Comparison of ENCODE assay signal across 30 cellular contexts in genomic region chr1:224898937-224899336, GRCh38.
"Had no signal": no experiment of that assay in that cellular context is flagged by ENCODE, and none has a peak within 500 bp of the region (broad histone marks: within the 10 kb centered on the region; RNA-seq: fewer than 3 reads in every experiment).

No MANE protein-coding gene starts in this region.

- H3K27ac ChIP-seq: adrenal gland, ascending aorta, body of pancreas, brain microvascular endothelial cell, breast epithelium, cardiac muscle cell had no signal

- H3K4me1 ChIP-seq: adrenal gland, ascending aorta, body of pancreas, breast epithelium had no signal

- H3K36me3 ChIP-seq: adrenal gland, ascending aorta, brain microvascular endothelial cell, breast epithelium, cardiac muscle cell had no signal

- H3K9me3 ChIP-seq: adrenal gland, ascending aorta, body of pancreas, breast epithelium had no signal

- H3K4me3 ChIP-seq: adrenal gland, ascending aorta, body of pancreas, breast epithelium, cardiac muscle cell had no signal

- DNase-seq: activated effector memory CD4-positive, alpha-beta T cell treated with anti-CD3 and anti-CD28 coated beads, Interleukin-2, amount 50 U/mL, for 16 hours; activated effector memory CD4-positive, alpha-beta T cell treated with Interleukin-2 at 50 U/mL for 16 hours; activated gamma-delta T cell; activated gamma-delta T cell treated with Interleukin-2 at 50 U/mL for 16 hours; activated naive CD4-positive, alpha-beta T cell; activated naive CD4-positive, alpha-beta T cell treated with anti-CD3 and anti-CD28 coated beads for 36 hours; activated naive CD4-positive, alpha-beta T cell treated with anti-CD3 and anti-CD28 coated beads, Interleukin-2, amount 10 ng/mL, durations not matched to agents 7 days and 5 days; activated naive CD4-positive, alpha-beta T cell treated with anti-CD3 and anti-CD28 coated beads, Interleukin-2, amount 50 U/mL, for 16 hours; activated naive CD4-positive, alpha-beta T cell treated with Interleukin-2 at 50 U/mL for 16 hours; activated naive CD8-positive, alpha-beta T cell treated with anti-CD3 and anti-CD28 coated beads for 36 hours; activated naive CD8-positive, alpha-beta T cell treated with anti-CD3 and anti-CD28 coated beads, Interleukin-2, amount 10 ng/mL, durations not matched to agents 7 days and 5 days; activated naive CD8-positive, alpha-beta T cell treated with anti-CD3 and anti-CD28 coated beads, Interleukin-2, amount 50 U/mL, for 24 hours; activated T-cell treated with anti-CD3 and anti-CD28 coated beads, Interleukin-2, amount 50 U/mL, for 1 hour; activated T-cell treated with anti-CD3 and anti-CD28 coated beads, Interleukin-2, amount 50 U/mL, for 24 hours; activated T-cell treated with anti-CD3 and anti-CD28 coated beads, Interleukin-2, amount 50 U/mL, for 4 hours; activated T-cell treated with anti-CD3 and anti-CD28 coated beads, Interleukin-2, amount 50 U/mL, for 48 hours; activated T-cell treated with anti-CD3 and anti-CD28 coated beads, Interleukin-2, amount 50 U/mL, for 72 hours; adrenal gland; amniotic stem cell; amygdala; anterior cingulate cortex; aorta; body of pancreas; brain microvascular endothelial cell; caudate nucleus; central memory CD4-positive, alpha-beta T cell; cerebellar nuclear complex had no signal
